Comparison of ENCODE assay signal across 24 cellular contexts in the genomic region with DNA sequence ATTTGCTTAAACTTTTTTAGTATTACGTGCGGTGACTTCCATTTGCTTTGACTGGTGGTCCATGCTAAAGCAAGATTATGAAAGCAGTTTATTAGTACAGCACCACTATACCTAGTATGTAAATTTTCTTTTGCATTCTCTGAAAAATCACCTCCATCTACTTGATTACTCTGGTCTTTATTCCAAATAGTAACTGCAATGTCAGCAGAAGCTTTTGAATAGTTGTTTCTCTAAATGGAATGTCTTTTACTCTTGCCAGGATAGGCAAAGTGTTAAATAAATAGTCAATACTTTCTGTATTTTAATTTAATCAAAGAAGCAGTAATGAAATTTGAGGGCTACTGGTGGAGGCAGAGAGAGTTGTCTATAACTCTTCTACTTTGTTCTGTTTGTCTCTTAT.
DNase-seq lines count a peak whose midpoint lies in the region; ATAC-seq, FAIRE-seq and TF ChIP-seq lines count a peak whose summit lies in the region.
"Had no signal": no experiment of that assay in that cellular context is flagged by ENCODE, and none has a peak within 500 bp of the region (broad histone marks: within the 10 kb centered on the region; RNA-seq: fewer than 3 reads in every experiment).

No MANE protein-coding gene starts in this region.

- H3K27ac ChIP-seq in HepG2 (ENCODE audit: extremely low read length, insufficient read depth, low read length) (no peak overlapping the region), right lobe of liver (no peak overlapping the region), K562 (ENCODE audit: extremely low read depth, low read depth, low read length) (no peak overlapping the region)
- H3K27ac ChIP-seq: 22Rv1, BLaER1 had no signal

- TF ChIP-seq CTCF in HepG2 (CRISPR knock-in tag; IDR thresholded peaks at IDR 0.05): no peak
- no peak for TF ChIP-seq CTCF in right lobe of liver (IDR thresholded peaks at IDR 0.05)
- no peak for TF ChIP-seq CTCF in K562 (IDR thresholded peaks at IDR 0.05 in 2 of 3, conservative IDR thresholded peaks at IDR 0.05 in 1 of 3; ENCODE audit: insufficient read depth in 2 of 3, low read depth in 1 of 3, low read length in 3 of 3)
- no peak for TF ChIP-seq CTCF in omental fat pad (IDR thresholded peaks at IDR 0.05)

- H3K4me1 ChIP-seq in HepG2 (ENCODE audit: insufficient read depth, low read length): no peaks in the 10 kb centered on the region
- H3K4me1 ChIP-seq in right lobe of liver: no peaks in the 10 kb centered on the region
- no peaks in the 10 kb centered on the region for H3K4me1 ChIP-seq in K562 (replicated peaks in 1 of 2; ENCODE audit: control insufficient read depth in 2 of 2, insufficient read depth in 2 of 2, low read length in 2 of 2)
- H3K4me1 ChIP-seq: BE2C, BLaER1 had no signal

- CTCF ChIA-PET in HepG2 (lab: Yijun Ruan, JAX; ENCODE audit: low intra/inter-chr PET ratio, low total read pairs) (no interaction called here), K562 (lab: Yijun Ruan, JAX; ENCODE audit: low intra/inter-chr PET ratio) (no interaction called here)

- no peak overlapping the region for H3K4me3 ChIP-seq in HepG2 (replicated peaks in 1 of 3; ENCODE audit: insufficient read depth in 1 of 3, low read depth in 2 of 3, low read length in 3 of 3)
- H3K4me3 ChIP-seq in right lobe of liver: no peak overlapping the region
- no peak overlapping the region for H3K4me3 ChIP-seq in K562
- H3K4me3 ChIP-seq: BLaER1, GM12878 had no signal

- H3K79me2 ChIP-seq in HepG2 (ENCODE audit: insufficient read depth, low read length) (no peaks in the 10 kb centered on the region), K562 (ENCODE audit: control insufficient read depth, insufficient read depth, low read length) (no peaks in the 10 kb centered on the region)

- WGBS in HepG2 (ENCODE audit: low lambda C conversion rate): 73% methylated on average over 2 of the region's 2 CpGs
- WGBS in right lobe of liver (ENCODE audit: insufficient coverage, low coverage, low lambda C conversion rate, missing lambda C conversion rate): 100% methylated on average over 1 of the region's 2 CpGs
- WGBS in K562 (ENCODE audit: insufficient coverage, low coverage, missing lambda C conversion rate): 0% methylated on average over 2 of the region's 2 CpGs

- H3K36me3 ChIP-seq in HepG2 (replicated peaks in 1 of 2; ENCODE audit: control insufficient read depth in 1 of 2, insufficient read depth in 2 of 2, low read length in 2 of 2): no peaks in the 10 kb centered on the region
- H3K36me3 ChIP-seq in right lobe of liver: no peaks in the 10 kb centered on the region
- H3K36me3 ChIP-seq in K562 (ENCODE audit: control insufficient read depth, insufficient read depth, low read length): no peaks in the 10 kb centered on the region
- H3K36me3 ChIP-seq: BE2C, BLaER1 had no signal

- TF ChIP-seq EP300 in HepG2 (IDR thresholded peaks at IDR 0.05; ENCODE audit: low read depth in 2 of 2, low read length in 2 of 2): no peak
- no peak for TF ChIP-seq EP300 in HepG2 (CRISPR knock-in tag; IDR thresholded peaks at IDR 0.05; ENCODE audit: borderline replicate concordance)
- no peak for TF ChIP-seq EP300 in K562 (IDR thresholded peaks at IDR 0.05; ENCODE audit: low read length)

- H3K4me2 ChIP-seq in HepG2 (ENCODE audit: low read depth, low read length) (no peak overlapping the region), K562 (ENCODE audit: insufficient read depth, low read length) (no peak overlapping the region)
- H3K4me2 ChIP-seq: BLaER1 had no signal

- POLR2A ChIA-PET in HepG2 (lab: Yijun Ruan, JAX) (no interaction called here), K562 (lab: Yijun Ruan, JAX) (no interaction called here)

- no TSS peak for BruUV-seq in HepG2 (replicated peaks; lab: Mats Ljungman, UMichigan)
- BruUV-seq in K562 (replicated peaks; lab: Mats Ljungman, UMichigan): no TSS peak

- TF ChIP-seq RAD21 in HepG2 (CRISPR knock-in tag; IDR thresholded peaks at IDR 0.05) (no peak), K562 (CRISPR knock-in tag; conservative IDR thresholded peaks at IDR 0.05 in 1 of 2, IDR thresholded peaks at IDR 0.05 in 1 of 2) (no peak)

- intact Hi-C loops in HepG2 (cut with micrococcal nuclease; ENCODE audit: unreplicated experiment) (no loop called here), right lobe of liver (cut with DNase I) (no loop called here), K562 (cut with micrococcal nuclease) (no loop called here)

- TF ChIP-seq POLR2A in HepG2 (IDR thresholded peaks at IDR 0.05; ENCODE audit: insufficient read depth in 1 of 2, low read depth in 2 of 2, low read length in 2 of 2): no peak
- TF ChIP-seq POLR2A in right lobe of liver (IDR thresholded peaks at IDR 0.05): no peak
- TF ChIP-seq POLR2A in K562 (conservative IDR thresholded peaks at IDR 0.05): no peak

- no peaks in the 10 kb centered on the region for H3K9me1 ChIP-seq in K562 (ENCODE audit: control insufficient read depth, insufficient read depth, low read length)

- ATAC-seq in HepG2 (no peak), right lobe of liver (no peak), K562 (no peak), omental fat pad (ENCODE audit: low FRiP score) (no peak), HG02623 (IDR thresholded peaks at IDR 0.05; ENCODE audit: unreplicated experiment) (no peak)
- ATAC-seq: GM12878 had no signal

- H3K27me3 ChIP-seq in HepG2 (ENCODE audit: control insufficient read depth in 1 of 2, insufficient read depth in 2 of 2, low read length in 2 of 2) (no peaks in the 10 kb centered on the region), right lobe of liver (no peaks in the 10 kb centered on the region), K562 (ENCODE audit: control insufficient read depth in 2 of 2, insufficient read depth in 2 of 2, low read length in 2 of 2) (no peaks in the 10 kb centered on the region)
- H3K27me3 ChIP-seq: BE2C, BLaER1 had no signal

- DNase-seq in HepG2 (ENCODE audit: low spot score) (no peak), right lobe of liver (no peak), K562 (ENCODE audit: extremely low read depth in 1 of 4, low spot score in 3 of 4) (no peak), omental fat pad (ENCODE audit: low spot score) (no peak)
- DNase-seq: ACHN; BE2C; C1 segment of cervical spinal cord; CD4-positive, alpha-beta memory T cell; CD4-positive, CD25-positive, alpha-beta regulatory T cell; CD8-positive, alpha-beta memory T cell; COR-L47; DMS 273 treated with DMSO at 0.1 percent for 48 hours; DMS153; DMS53; DMS79; DND-41; EL; GDM1 had no signal

- no peak overlapping the region for H2AFZ ChIP-seq in HepG2 (ENCODE audit: low read length)
- H2AFZ ChIP-seq in K562 (ENCODE audit: low read depth, low read length): no peak overlapping the region

- H3K9ac ChIP-seq in HepG2 (ENCODE audit: insufficient read depth, low read depth, low read length): no peak overlapping the region
- H3K9ac ChIP-seq in K562 (ENCODE audit: insufficient read depth in 1 of 2, low read depth in 2 of 2, low read length in 2 of 2): no peak overlapping the region
- H3K9ac ChIP-seq: BLaER1 had no signal

- FAIRE-seq in HepG2 (lab: Jason Lieb, UNC) (no peak), K562 (lab: Jason Lieb, UNC) (no peak)
- FAIRE-seq: GM12878, GM12892, GM18507 had no signal

- H3K9me3 ChIP-seq in HepG2 (ENCODE audit: low read length): no peaks in the 10 kb centered on the region
- H3K9me3 ChIP-seq in right lobe of liver: no peaks in the 10 kb centered on the region
- no peaks in the 10 kb centered on the region for H3K9me3 ChIP-seq in K562 (replicated peaks; ENCODE audit: control insufficient read depth, insufficient read depth, low read depth, low read length)
- H3K9me3 ChIP-seq: BE2C had no signal

- in situ Hi-C loops in HepG2 (cut with HindIII; ENCODE audit: extremely low pct_ligation_motif_present, low pct_unique_long_range_greater_than_20kb): no loop called here
- in situ Hi-C loops in K562 (cut with MboI): no loop called here

- H4K20me1 ChIP-seq in HepG2 (ENCODE audit: insufficient read depth, low read length): no peaks in the 10 kb centered on the region
- H4K20me1 ChIP-seq in K562 (replicated peaks; ENCODE audit: control insufficient read depth, insufficient read depth, low read length): no peaks in the 10 kb centered on the region
- H4K20me1 ChIP-seq: BLaER1 had no signal

TF ChIP-seq in HepG2, 621 proteins besides CTCF, POLR2A, EP300 and RAD21:
- no peak for TF ChIP-seq FUBP1 (CRISPR knock-in tag; IDR thresholded peaks at IDR 0.05; ENCODE audit: borderline replicate concordance)
- peak; percentile 40 to 70; a peak in 2 of 4 replicates for TF ChIP-seq MAFK (conservative IDR thresholded peaks at IDR 0.05 in 1 of 2, IDR thresholded peaks at IDR 0.05 in 1 of 2; ENCODE audit: low read length in 2 of 2)
- TF ChIP-seq MAFF (IDR thresholded peaks at IDR 0.05; ENCODE audit: low read depth, low read length): peak; percentile 55

TF ChIP-seq in K562, 482 proteins besides CTCF, POLR2A, EP300 and RAD21:
- TF ChIP-seq ZNF316 (IDR thresholded peaks at IDR 0.05): 0 out of 2 replicates have a peak, but pooled peaks have one; percentile 36
- TF ChIP-seq TEAD2 (tag; IDR thresholded peaks at IDR 0.05): no peak

Comparison
In these comparisons a context has a peak if more than half of its experiments do, and no peak if none do; other contexts are left out.
1. Of the 241 proteins assayed by ChIP-seq in both HepG2 and K562: peak only in HepG2: MAFF and MAFK; only in K562: none; in both: none; in neither: 239.